32 cellular contexts compared by ENCODE assay signal in genomic region chr6:20252311-20252710, GRCh38. TPM values are rescaled to one million over a fixed set of nuclear protein-coding genes. Genes with fewer than 3 reads are reported as not detected.
DNase-seq lines count a peak whose midpoint lies in the region; FAIRE-seq and TF ChIP-seq lines count a peak whose summit lies in the region.
"Had no signal": no experiment of that assay in that cellular context is flagged by ENCODE, and none has a peak within 500 bp of the region (broad histone marks: within the 10 kb centered on the region; RNA-seq: fewer than 3 reads in every experiment).

No MANE protein-coding gene starts in this region.

- no peaks in the 10 kb centered on the region for H3K27me3 ChIP-seq in small intestine (ENCODE audit: control insufficient read depth in 2 of 2, insufficient read depth in 2 of 2, low read length in 2 of 2)
- H3K27me3 ChIP-seq: foreskin keratinocyte, heart right ventricle, neutrophil, right atrium auricular region, tibial artery had no signal

- intact Hi-C loops in head of caudate nucleus (cut with DNase I), result no loop called here

- 76 to 82% (median 78%) methylated on average over 6 of the region's 6 CpGs for WGBS in small intestine, 3 donors

- DNase-seq in NCI-H748 (lab: John Stamatoyannopoulos, UW; ENCODE audit: unreplicated experiment) (peak; percentile 13), NCI-H748 treated with DMSO at 0.1 percent for 48 hours (lab: John Stamatoyannopoulos, UW) (no peak), NCI-H2029 treated with DMSO at 0.1 percent for 48 hours (lab: John Stamatoyannopoulos, UW) (peak; percentile 54), small intestine (peak; percentile 42), GM10248 (ENCODE audit: extremely low spot score) (no peak), head of caudate nucleus (no peak)
- no peak for DNase-seq in activated CD4-positive, alpha-beta T cell treated with anti-CD3 and anti-CD28 coated beads for 1 hour
- DNase-seq: ACHN; activated B cell treated with CpG ODN at 0.5 μM for 24 hours; activated CD4-positive, alpha-beta T cell treated with anti-CD3 and anti-CD28 coated beads, Interleukin-2, amount 50 U/mL, for 1 hour; activated effector memory CD4-positive, alpha-beta T cell treated with anti-CD3 and anti-CD28 coated beads, Interleukin-2, amount 50 U/mL, for 16 hours; activated naive CD8-positive, alpha-beta T cell treated with anti-CD3 and anti-CD28 coated beads, Interleukin-2, amount 10 ng/mL, durations not matched to agents 7 days and 5 days; activated T-cell treated with anti-CD3 and anti-CD28 coated beads, Interleukin-2, amount 50 U/mL, for 1 hour; aorta; CD4-positive, alpha-beta memory T cell; effector CD4-positive, alpha-beta T cell; foreskin keratinocyte; heart right ventricle; KBM-7; NCI-H1436; NCI-H226; NK-92 treated with Interleukin-12 subunit alpha and Interleukin-12 subunit beta, amount 100 ng/mL, for 24 hours; stimulated activated CD4-positive, alpha-beta T cell treated with anti-CD3 and anti-CD28 coated beads, Interleukin-2, amount 100 ng/mL, for 24 hours; T-helper 1 cell; tibial artery had no signal

- H3K9me3 ChIP-seq in small intestine (ENCODE audit: control insufficient read depth, low read depth), result no peaks in the 10 kb centered on the region
- H3K9me3 ChIP-seq: neutrophil, right atrium auricular region, tibial artery had no signal

- FAIRE-seq in small intestine (lab: Jason Lieb, UNC), result no peak
- FAIRE-seq: D721Med, H54, HTR-8/SVneo, keratinocyte had no signal

- H3K36me3 ChIP-seq in small intestine (ENCODE audit: control insufficient read depth in 2 of 2, insufficient read depth in 2 of 2, low read length in 2 of 2), result no peaks in the 10 kb centered on the region
- H3K36me3 ChIP-seq: heart right ventricle, neutrophil, right atrium auricular region, tibial artery had no signal

- TF ChIP-seq CTCF in VCaP (conservative IDR thresholded peaks at IDR 0.05) (no peak), GM10248 (IDR thresholded peaks at IDR 0.05; ENCODE audit: control extremely low read depth, extremely low read depth, low read depth, missing control alignments) (no peak)

- H3K4me3 ChIP-seq in small intestine (ENCODE audit: low read depth in 1 of 2, low read length in 2 of 2), result no peak overlapping the region
- H3K4me3 ChIP-seq: heart right ventricle, right atrium auricular region, tibial artery had no signal

- H3K27ac ChIP-seq in VCaP, result peak overlapping the region; percentile 3; the same call in 1 of the 2 replicates
- H3K27ac ChIP-seq in small intestine (ENCODE audit: low read depth in 1 of 2, low read length in 1 of 2), result no peak overlapping the region
- H3K27ac ChIP-seq: foreskin keratinocyte, heart right ventricle, neutrophil, right atrium auricular region, tibial artery had no signal

- no peaks in the 10 kb centered on the region for H3K4me1 ChIP-seq in small intestine (ENCODE audit: control insufficient read depth in 2 of 2, insufficient read depth in 1 of 2, low read depth in 1 of 2, low read length in 1 of 2)
- H3K4me1 ChIP-seq: foreskin keratinocyte, right atrium auricular region, tibial artery had no signal

- CTCF ChIA-PET in GM10248 (lab: Yijun Ruan, JAX), result no interaction called here

- POLR2A ChIA-PET in GM10248 (lab: Yijun Ruan, JAX), result no interaction called here

RNA-seq across cellular contexts. Expression of gene MBOAT1, which starts 40.0 kb away (rescaled TPM):
- polyA plus RNA-seq in small intestine, result 10 to 100 TPM in 1 of 3 donors, 1 to 10 TPM in 2; 1.1 to 11.3 (median 2.5) TPM

Comparison
In these comparisons a context has a peak if more than half of its experiments do, and no peak if none do; other contexts are left out.
1. DNase-seq: peak in NCI-H748 (single experiment), NCI-H2029 treated with DMSO at 0.1 percent for 48 hours (single experiment) and small intestine (single experiment); none in NCI-H748 treated with DMSO at 0.1 percent for 48 hours (single experiment), GM10248 (single experiment), activated CD4-positive, alpha-beta T cell treated with anti-CD3 and anti-CD28 coated beads for 1 hour (single experiment) and head of caudate nucleus (0 of 42).